2 cellular contexts compared by ENCODE assay signal in genomic region chr12:52391618-52392002, GRCh38.
TF ChIP-seq lines count a peak whose summit lies in the region.

No MANE protein-coding gene starts in this region.

TF ChIP-seq in HCT116, 20 proteins besides CTCF, POLR2A, EP300 and RAD21:
- TF ChIP-seq EGR1 (IDR thresholded peaks at IDR 0.05; ENCODE audit: low read depth) (no peak), SRF (IDR thresholded peaks at IDR 0.05; ENCODE audit: low read depth) (no peak), ELF1 (IDR thresholded peaks at IDR 0.05; ENCODE audit: borderline replicate concordance, low read depth) (no peak), JUND (IDR thresholded peaks at IDR 0.05) (no peak), SP1 (IDR thresholded peaks at IDR 0.05; ENCODE audit: low read depth) (no peak), ZNF274 (IDR thresholded peaks at IDR 0.05; ENCODE audit: low read depth, low read length) (no peak), EZH2 (IDR thresholded peaks at IDR 0.05) (no peak), POLR2AphosphoS5 (IDR thresholded peaks at IDR 0.05; ENCODE audit: low read depth, low read length) (no peak), SIN3A (IDR thresholded peaks at IDR 0.05; ENCODE audit: low read depth) (no peak), YY1 (IDR thresholded peaks at IDR 0.05; ENCODE audit: extremely low read depth, insufficient replicate concordance, low read depth, low read length) (no peak), ZBTB33 (IDR thresholded peaks at IDR 0.05; ENCODE audit: extremely low read depth, insufficient replicate concordance, low read length) (no peak), CEBPB (IDR thresholded peaks at IDR 0.05; ENCODE audit: low read depth) (no peak), CBX3 (IDR thresholded peaks at IDR 0.05; ENCODE audit: low read depth) (no peak), FOSL1 (IDR thresholded peaks at IDR 0.05; ENCODE audit: low read depth) (no peak)
- TF ChIP-seq, protein P1, sequence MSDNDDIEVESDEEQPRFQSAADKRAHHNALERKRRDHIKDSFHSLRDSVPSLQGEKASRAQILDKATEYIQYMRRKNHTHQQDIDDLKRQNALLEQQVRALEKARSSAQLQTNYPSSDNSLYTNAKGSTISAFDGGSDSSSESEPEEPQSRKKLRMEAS (IDR thresholded peaks at IDR 0.05): no peak

TF ChIP-seq in HepG2, 621 proteins besides CTCF, POLR2A, EP300 and RAD21:
- TF ChIP-seq ZNF792 (CRISPR knock-in tag; IDR thresholded peaks at IDR 0.05) (no peak), ZNF558 (CRISPR knock-in tag; IDR thresholded peaks at IDR 0.05; ENCODE audit: borderline replicate concordance) (no peak), HES4 (CRISPR knock-in tag; IDR thresholded peaks at IDR 0.05; ENCODE audit: borderline replicate concordance) (no peak), ZNF883 (CRISPR knock-in tag; IDR thresholded peaks at IDR 0.05; ENCODE audit: not compliant biosample characterization) (no peak), ZBTB38 (CRISPR knock-in tag; IDR thresholded peaks at IDR 0.05) (no peak), POLR2G (IDR thresholded peaks at IDR 0.05; ENCODE audit: low read depth, low read length) (no peak)
- TF ChIP-seq, protein P2, sequence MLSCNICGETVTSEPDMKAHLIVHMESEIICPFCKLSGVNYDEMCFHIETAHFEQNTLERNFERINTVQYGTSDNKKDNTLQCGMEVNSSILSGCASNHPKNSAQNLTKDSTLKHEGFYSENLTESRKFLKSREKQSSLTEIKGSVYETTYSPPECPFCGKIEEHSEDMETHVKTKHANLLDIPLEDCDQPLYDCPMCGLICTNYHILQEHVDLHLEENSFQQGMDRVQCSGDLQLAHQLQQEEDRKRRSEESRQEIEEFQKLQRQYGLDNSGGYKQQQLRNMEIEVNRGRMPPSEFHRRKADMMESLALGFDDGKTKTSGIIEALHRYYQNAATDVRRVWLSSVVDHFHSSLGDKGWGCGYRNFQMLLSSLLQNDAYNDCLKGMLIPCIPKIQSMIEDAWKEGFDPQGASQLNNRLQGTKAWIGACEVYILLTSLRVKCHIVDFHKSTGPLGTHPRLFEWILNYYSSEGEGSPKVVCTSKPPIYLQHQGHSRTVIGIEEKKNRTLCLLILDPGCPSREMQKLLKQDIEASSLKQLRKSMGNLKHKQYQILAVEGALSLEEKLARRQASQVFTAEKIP (CRISPR knock-in tag; IDR thresholded peaks at IDR 0.05; ENCODE audit: borderline replicate concordance): no peak
- TF ChIP-seq, protein P3, sequence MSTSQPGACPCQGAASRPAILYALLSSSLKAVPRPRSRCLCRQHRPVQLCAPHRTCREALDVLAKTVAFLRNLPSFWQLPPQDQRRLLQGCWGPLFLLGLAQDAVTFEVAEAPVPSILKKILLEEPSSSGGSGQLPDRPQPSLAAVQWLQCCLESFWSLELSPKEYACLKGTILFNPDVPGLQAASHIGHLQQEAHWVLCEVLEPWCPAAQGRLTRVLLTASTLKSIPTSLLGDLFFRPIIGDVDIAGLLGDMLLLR (CRISPR knock-in tag; IDR thresholded peaks at IDR 0.05): no peak
